2 cellular contexts compared by ENCODE assay signal in genomic region chr19:19268453-19269385, GRCh38.
TF ChIP-seq lines count a peak whose summit lies in the region.

No MANE protein-coding gene starts in this region.

TF ChIP-seq in IMR-90, 13 proteins besides CTCF, POLR2A, EP300 and RAD21:
- 0 out of 2 replicates have a peak, but pooled peaks have one; percentile 18 for TF ChIP-seq CEBPB (IDR thresholded peaks at IDR 0.05; ENCODE audit: low read depth, low read length)
- no peak for TF ChIP-seq RFX5 (IDR thresholded peaks at IDR 0.05; ENCODE audit: low read depth, low read length)

TF ChIP-seq in HepG2, 621 proteins besides CTCF, POLR2A, EP300 and RAD21:
- TF ChIP-seq FOXP1 (IDR thresholded peaks at IDR 0.05) (no peak), FOXP1 (CRISPR knock-in tag; IDR thresholded peaks at IDR 0.05) (0 out of 2 replicates have a peak, but pooled peaks have one; percentile 16), ZNF549 (CRISPR knock-in tag; IDR thresholded peaks at IDR 0.05) (no peak), MEF2D (CRISPR knock-in tag; IDR thresholded peaks at IDR 0.05) (no peak), CEBPG (CRISPR knock-in tag; IDR thresholded peaks at IDR 0.05) (peak; percentile 61; the same call in 1 of the 2 replicates), CBX2 (IDR thresholded peaks at IDR 0.05; ENCODE audit: low read depth, low read length) (no peak), CBX2 (CRISPR knock-in tag; IDR thresholded peaks at IDR 0.05; ENCODE audit: low read depth) (no peak), ZNF460 (CRISPR knock-in tag; IDR thresholded peaks at IDR 0.05; ENCODE audit: borderline replicate concordance) (peak; percentile 71), TARDBP (CRISPR knock-in tag; IDR thresholded peaks at IDR 0.05) (no peak), ZBTB33 (CRISPR knock-in tag; IDR thresholded peaks at IDR 0.05) (peak; percentile 54; the same call in 1 of the 2 replicates), ATF4 (CRISPR knock-in tag; IDR thresholded peaks at IDR 0.05) (peak in 1 of 2 experiments; percentile 63; a peak in 1 of 4 replicates)
